Comparison of ENCODE assay signal across 1 cellular context in genomic region chr2:96150007-96150406, GRCh38.
TF ChIP-seq lines count a peak whose summit lies in the region.

No MANE protein-coding gene starts in this region.

TF ChIP-seq in HepG2, 621 proteins besides CTCF, POLR2A, EP300 and RAD21:
- no peak for TF ChIP-seq ZNF160 (CRISPR knock-in tag; IDR thresholded peaks at IDR 0.05)
- TF ChIP-seq SCMH1 (CRISPR knock-in tag; IDR thresholded peaks at IDR 0.05; ENCODE audit: borderline replicate concordance), result no peak
- no peak for TF ChIP-seq ZNF772 (CRISPR knock-in tag; IDR thresholded peaks at IDR 0.05)
- TF ChIP-seq HIVEP1 (CRISPR knock-in tag; IDR thresholded peaks at IDR 0.05), result no peak
- TF ChIP-seq JARID2 (CRISPR knock-in tag; IDR thresholded peaks at IDR 0.05; ENCODE audit: insufficient replicate concordance), result no peak
- no peak for TF ChIP-seq PBX2 (CRISPR knock-in tag; IDR thresholded peaks at IDR 0.05)
- no peak for TF ChIP-seq ZBTB38 (CRISPR knock-in tag; IDR thresholded peaks at IDR 0.05)
- no peak for TF ChIP-seq STAG1 (CRISPR knock-in tag; IDR thresholded peaks at IDR 0.05)
- no peak for TF ChIP-seq ZBTB7B (CRISPR knock-in tag; IDR thresholded peaks at IDR 0.05)
- no peak for TF ChIP-seq ZNF205 (CRISPR knock-in tag; IDR thresholded peaks at IDR 0.05)
- no peak for TF ChIP-seq KLF15 (CRISPR knock-in tag; IDR thresholded peaks at IDR 0.05; ENCODE audit: borderline replicate concordance)
- TF ChIP-seq ZNF280B (CRISPR knock-in tag; IDR thresholded peaks at IDR 0.05; ENCODE audit: borderline replicate concordance), result no peak
